In the genomic region with DNA sequence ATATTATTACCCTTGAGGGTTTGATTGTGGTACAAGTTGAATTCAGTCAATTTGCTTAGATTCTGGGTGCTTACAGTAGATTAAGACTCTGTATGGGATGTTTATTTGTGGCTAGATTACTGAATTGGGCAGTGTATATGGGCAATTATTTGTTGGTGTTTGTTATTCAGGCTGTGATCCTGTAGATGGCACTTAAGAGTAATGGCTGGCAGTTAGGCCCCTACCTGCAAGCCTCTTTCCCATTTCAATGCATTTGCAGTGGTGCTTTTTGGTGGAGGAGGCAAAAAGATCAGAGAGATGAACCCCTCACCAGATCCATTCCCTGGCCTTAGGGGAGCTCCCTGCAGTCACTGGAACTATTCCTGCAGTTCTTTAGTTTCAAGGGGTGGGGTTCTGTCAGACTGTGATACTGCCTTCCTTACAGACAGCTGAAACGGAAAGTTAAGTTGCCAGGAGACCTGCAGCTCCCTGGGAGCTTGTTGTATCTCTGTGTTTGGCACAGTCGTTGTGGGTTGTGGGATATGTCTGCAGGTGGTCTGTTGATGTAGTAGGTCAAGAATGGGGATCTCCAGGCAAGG, we compare ENCODE assay signal across 13 cellular contexts.
DNase-seq lines count a peak whose midpoint lies in the region; TF ChIP-seq lines count a peak whose summit lies in the region.
"Had no signal": no experiment of that assay in that cellular context is flagged by ENCODE, and none has a peak within 500 bp of the region (broad histone marks: within the 10 kb centered on the region; RNA-seq: fewer than 3 reads in every experiment).

No MANE protein-coding gene starts in this region.

- H3K4me1 Mint-ChIP-seq in activated CD4-positive, alpha-beta T cell treated with anti-CD3 and anti-CD28 coated beads, Interleukin-2, amount 10 ng/mL, durations not matched to agents 24 days and 14 days: no peaks in the 10 kb centered on the region
- H3K4me1 Mint-ChIP-seq: activated B cell treated with CpG ODN at 0.5 μM for 24 hours; CD4-positive, CD25-positive, alpha-beta regulatory T cell had no signal

- no peak overlapping the region for H3K27ac ChIP-seq in 22Rv1
- no peak overlapping the region for H3K27ac ChIP-seq in OCI-LY7 (ENCODE audit: low read depth, low read length, poor library complexity, severe bottlenecking)
- no peak overlapping the region for H3K27ac ChIP-seq in fibroblast of lung (ENCODE audit: insufficient read depth, low read length)
- H3K27ac ChIP-seq in tibial nerve: no peak overlapping the region

- no peaks in the 10 kb centered on the region for H4K20me1 ChIP-seq in OCI-LY7 (ENCODE audit: insufficient read depth, low read length)
- H4K20me1 ChIP-seq in fibroblast of lung (ENCODE audit: control insufficient read depth, extremely low read depth, insufficient read depth, low read length): no peaks in the 10 kb centered on the region

- TF ChIP-seq EP300 in tibial nerve (IDR thresholded peaks at IDR 0.05): no peak

- peaks cover 8% of the 10 kb centered on the region for H3K9me3 Mint-ChIP-seq in activated CD4-positive, alpha-beta T cell treated with anti-CD3 and anti-CD28 coated beads, Interleukin-2, amount 10 ng/mL, durations not matched to agents 24 days and 14 days

- no TSS peak for BruUV-seq in OCI-LY7 (replicated peaks; lab: Mats Ljungman, UMichigan)

- H3K36me3 ChIP-seq in OCI-LY7 (ENCODE audit: insufficient read depth, low read length) (no peaks in the 10 kb centered on the region), fibroblast of lung (ENCODE audit: control insufficient read depth, insufficient read depth, low read length) (no peaks in the 10 kb centered on the region), tibial nerve (no peaks in the 10 kb centered on the region)

- H3K4me3 ChIP-seq in OCI-LY7 (ENCODE audit: low read depth, low read length, poor library complexity, severe bottlenecking): no peak overlapping the region
- H3K4me3 ChIP-seq in fibroblast of lung (replicated peaks in 1 of 4; ENCODE audit: control extremely low read depth in 1 of 4, insufficient read depth in 1 of 4, low read depth in 3 of 4, low read length in 4 of 4): no peak overlapping the region
- H3K4me3 ChIP-seq in tibial nerve: no peak overlapping the region

- H3K9me3 ChIP-seq in OCI-LY7 (ENCODE audit: low read length): no peaks in the 10 kb centered on the region
- no peaks in the 10 kb centered on the region for H3K9me3 ChIP-seq in fibroblast of lung (ENCODE audit: control insufficient read depth, insufficient read depth, low read depth, low read length)
- H3K9me3 ChIP-seq in tibial nerve: no peaks in the 10 kb centered on the region

- CTCF ChIA-PET in OCI-LY7 (lab: Charles Lee; ENCODE audit: unreplicated experiment): no interaction called here

- no peaks in the 10 kb centered on the region for H3K79me2 ChIP-seq in OCI-LY7 (ENCODE audit: insufficient read depth, low read depth, low read length)
- no peaks in the 10 kb centered on the region for H3K79me2 ChIP-seq in fibroblast of lung (ENCODE audit: control insufficient read depth, insufficient read depth, low read length)

- H3K27me3 ChIP-seq in fibroblast of lung (ENCODE audit: control insufficient read depth, insufficient read depth, low read length): peaks cover under 1% of the 10 kb centered on the region
- H3K27me3 ChIP-seq in tibial nerve: no peaks in the 10 kb centered on the region

- intact Hi-C loops in OCI-LY7 (cut with micrococcal nuclease; ENCODE audit: unreplicated experiment): no loop called here
- intact Hi-C loops in activated CD4-positive, alpha-beta T cell treated with anti-CD3 and anti-CD28 coated beads, Interleukin-2, amount 10 ng/mL, durations not matched to agents 24 days and 14 days (cut with micrococcal nuclease): no loop called here

- TF ChIP-seq CTCF in 22Rv1 (IDR thresholded peaks at IDR 0.05) (peak; percentile 74), GM12873 (IDR thresholded peaks at IDR 0.05; ENCODE audit: insufficient read depth, low read depth, low read length, missing control alignments) (peak; percentile 29), OCI-LY7 (conservative IDR thresholded peaks at IDR 0.05; ENCODE audit: low read length) (peak; percentile 40; the same call in 1 of the 2 replicates), fibroblast of lung (conservative IDR thresholded peaks at IDR 0.05 in 1 of 2, IDR thresholded peaks at IDR 0.05 in 1 of 2; ENCODE audit: low read depth in 1 of 2, low read length in 2 of 2) (peak; percentile 14 to 34), tibial nerve (IDR thresholded peaks at IDR 0.05) (no peak)

- no peak overlapping the region for H3K4me2 ChIP-seq in OCI-LY7 (ENCODE audit: low read length)
- H3K4me2 ChIP-seq in fibroblast of lung (ENCODE audit: extremely low read depth, insufficient read depth, low read length): no peak overlapping the region

- TF ChIP-seq POLR2A in tibial nerve (IDR thresholded peaks at IDR 0.05): no peak

- H3K4me3 Mint-ChIP-seq in activated CD4-positive, alpha-beta T cell treated with anti-CD3 and anti-CD28 coated beads, Interleukin-2, amount 10 ng/mL, durations not matched to agents 24 days and 14 days: no peak overlapping the region
- H3K4me3 Mint-ChIP-seq: activated B cell treated with CpG ODN at 0.5 μM for 24 hours; CD4-positive, CD25-positive, alpha-beta regulatory T cell had no signal

- POLR2A ChIA-PET in OCI-LY7 (lab: Charles Lee): interaction anchor here (0.7 to 1.1 kb wide), 2 partner anchors 11 to 60 kb away, joined by 3 read pairs; no protein-coding TSS in a partner anchor

- H3K27ac Mint-ChIP-seq in activated CD4-positive, alpha-beta T cell treated with anti-CD3 and anti-CD28 coated beads, Interleukin-2, amount 10 ng/mL, durations not matched to agents 24 days and 14 days: no peak overlapping the region
- H3K27ac Mint-ChIP-seq: activated B cell treated with CpG ODN at 0.5 μM for 24 hours; CD4-positive, CD25-positive, alpha-beta regulatory T cell had no signal

- H3K36me3 Mint-ChIP-seq in activated CD4-positive, alpha-beta T cell treated with anti-CD3 and anti-CD28 coated beads, Interleukin-2, amount 10 ng/mL, durations not matched to agents 24 days and 14 days (ENCODE audit: low read depth): no peaks in the 10 kb centered on the region
- H3K36me3 Mint-ChIP-seq: CD4-positive, CD25-positive, alpha-beta regulatory T cell had no signal

- H3K27me3 Mint-ChIP-seq in activated CD4-positive, alpha-beta T cell treated with anti-CD3 and anti-CD28 coated beads, Interleukin-2, amount 10 ng/mL, durations not matched to agents 24 days and 14 days: no peaks in the 10 kb centered on the region
- H3K27me3 Mint-ChIP-seq: activated B cell treated with CpG ODN at 0.5 μM for 24 hours; CD4-positive, CD25-positive, alpha-beta regulatory T cell had no signal

- H2AFZ ChIP-seq in OCI-LY7 (ENCODE audit: low read length): no peak overlapping the region
- no peak overlapping the region for H2AFZ ChIP-seq in fibroblast of lung (ENCODE audit: low read length)

- no peak overlapping the region for H3K9ac ChIP-seq in fibroblast of lung (ENCODE audit: insufficient read depth, low read length)

- H3K9me2 ChIP-seq in OCI-LY7 (ENCODE audit: insufficient read depth, low read length): no peaks in the 10 kb centered on the region

- 58 to 60% methylated on average over 2 of the region's 2 CpGs for WGBS in tibial nerve, 2 donors

- no peaks in the 10 kb centered on the region for H3K4me1 ChIP-seq in OCI-LY7 (ENCODE audit: insufficient read depth, low read length, poor library complexity, severe bottlenecking)
- H3K4me1 ChIP-seq in fibroblast of lung (ENCODE audit: control insufficient read depth, extremely low read depth, insufficient read depth, low read length): no peaks in the 10 kb centered on the region
- no peaks in the 10 kb centered on the region for H3K4me1 ChIP-seq in tibial nerve

- DNase-seq in OCI-LY7 (ENCODE audit: low spot score) (no peak), fibroblast of lung (ENCODE audit: low read depth in 2 of 2) (peak; percentile 39 to 42), NCI-H2029 (lab: John Stamatoyannopoulos, UW) (no peak), NOMO-1 (lab: John Stamatoyannopoulos, UW; ENCODE audit: unreplicated experiment in 2 of 2) (no peak), tibial nerve (ENCODE audit: low spot score in 2 of 2) (no peak)
- DNase-seq in activated CD4-positive, alpha-beta T cell treated with anti-CD3 and anti-CD28 coated beads, Interleukin-2, amount 10 ng/mL, durations not matched to agents 24 days and 14 days: no peak
- DNase-seq: activated B cell treated with CpG ODN at 0.5 μM for 24 hours; CD4-positive, CD25-positive, alpha-beta regulatory T cell; hypothalamus; NCI-H2029 treated with DMSO at 0.1 percent for 48 hours; posterior cingulate gyrus had no signal

Comparison
In these comparisons a context has a peak if more than half of its experiments do, and no peak if none do; other contexts are left out.
1. CTCF ChIP-seq: peak in 22Rv1 (single experiment), GM12873 (single experiment), OCI-LY7 (single experiment) and fibroblast of lung (2 of 2); none in tibial nerve (0 of 5).
2. DNase-seq: peak in fibroblast of lung (2 of 2); none in OCI-LY7 (single experiment), activated CD4-positive, alpha-beta T cell treated with anti-CD3 and anti-CD28 coated beads, Interleukin-2, amount 10 ng/mL, durations not matched to agents 24 days and 14 days (single experiment), NCI-H2029 (single experiment), NOMO-1 (0 of 2) and tibial nerve (0 of 2).